28 cellular contexts compared by ENCODE assay signal in genomic region chr17:74635418-74635817, GRCh38. TPM values are rescaled to one million over a fixed set of nuclear protein-coding genes. Genes with fewer than 3 reads are reported as not detected.
DNase-seq lines count a peak whose midpoint lies in the region; ATAC-seq and TF ChIP-seq lines count a peak whose summit lies in the region.
"Had no signal": no experiment of that assay in that cellular context is flagged by ENCODE, and none has a peak within 500 bp of the region (broad histone marks: within the 10 kb centered on the region; RNA-seq: fewer than 3 reads in every experiment).

No MANE protein-coding gene starts in this region.

- no peaks in the 10 kb centered on the region for H3K79me2 ChIP-seq in GM23338 (replicated peaks; ENCODE audit: insufficient read depth)

- no peak for TF ChIP-seq EP300 in upper lobe of left lung (IDR thresholded peaks at IDR 0.05)

- H3K4me1 ChIP-seq in BLaER1 treated with 17β-estradiol and CSF1 and Interleukin-3, amounts not matched to agents 10 nM and 100 nM = peaks cover 93 to 100% (median 96%) of the 10 kb centered on the region in 10 experiments
- H3K4me1 ChIP-seq in GM23338 (ENCODE audit: insufficient read depth) = peaks cover 22% of the 10 kb centered on the region
- peaks cover 4 to 18% (median 6%) of the 10 kb centered on the region in 4 donors for H3K4me1 ChIP-seq in upper lobe of left lung
- H3K4me1 ChIP-seq: left ventricle myocardium inferior had no signal

- peaks cover 40% of the 10 kb centered on the region for H3K4me1 Mint-ChIP-seq in GM23338

- DNase-seq in GM23338 (ENCODE audit: low spot score) = peak; percentile 55
- peak; percentile 9 for DNase-seq in NCI-H748 treated with DMSO at 0.1 percent for 48 hours (lab: John Stamatoyannopoulos, UW)
- peak; percentile 76 for DNase-seq in left kidney (ENCODE audit: low read depth, low spot score)
- no peak for DNase-seq in amniotic stem cell (lab: John Stamatoyannopoulos, UW)
- DNase-seq in upper lobe of left lung = no peak
- no peak for DNase-seq in effector CD8-positive, alpha-beta T cell (lab: John Stamatoyannopoulos, UW)
- DNase-seq: activated CD4-positive, alpha-beta memory T cell treated with anti-CD3 and anti-CD28 coated beads for 36 hours; activated naive CD4-positive, alpha-beta T cell; amygdala; CD8-positive, alpha-beta memory T cell; DND-41; esophagus squamous epithelium; IMR-90; left ventricle myocardium inferior; MG63; mucosa of descending colon; NCI-H1694; NCI-H69; PC-9; SIG-M5; stimulated activated CD4-positive, alpha-beta T cell treated with anti-CD3 and anti-CD28 coated beads, Interleukin-12 subunit alpha, Interleukin-12 subunit beta, amount 100 ng/mL, for 4 hours; T-cell had no signal

- H3K27me3 Mint-ChIP-seq in GM23338 (ENCODE audit: insufficient read depth, low read depth, poor library complexity) = peaks cover 4% of the 10 kb centered on the region

- no peaks in the 10 kb centered on the region for H3K9me3 ChIP-seq in BLaER1 treated with 17β-estradiol and CSF1 and Interleukin-3, amounts not matched to agents 10 nM and 100 nM (replicated peaks in 1 of 11)
- H3K9me3 ChIP-seq in upper lobe of left lung = no peaks in the 10 kb centered on the region
- H3K9me3 ChIP-seq: esophagus squamous epithelium, left ventricle myocardium inferior, MG63, mucosa of descending colon, neutrophil, suprapubic skin had no signal

- no peaks in the 10 kb centered on the region for H3K9me3 Mint-ChIP-seq in GM23338
- H3K9me3 Mint-ChIP-seq: activated CD4-positive, alpha-beta memory T cell treated with anti-CD3 and anti-CD28 coated beads for 36 hours; CD8-positive, alpha-beta memory T cell; central memory CD8-positive, alpha-beta T cell; T-cell had no signal

- peak overlapping the region; percentile 89 to 96 (median 93) for H3K4me2 ChIP-seq in BLaER1 treated with 17β-estradiol and CSF1 and Interleukin-3, amounts not matched to agents 10 nM and 100 nM
- peak overlapping the region; percentile 29 for H3K4me2 ChIP-seq in GM23338
- H3K4me2 ChIP-seq: PC-9 had no signal

- H3K4me3 Mint-ChIP-seq in GM23338 = 0 out of 3 replicates have a peak overlapping the region, but pooled peaks have one; percentile 12
- H3K4me3 Mint-ChIP-seq: activated CD4-positive, alpha-beta memory T cell treated with anti-CD3 and anti-CD28 coated beads for 36 hours; CD8-positive, alpha-beta memory T cell; central memory CD8-positive, alpha-beta T cell; T-cell had no signal

- H3K9ac ChIP-seq in BLaER1 treated with 17β-estradiol and CSF1 and Interleukin-3, amounts not matched to agents 10 nM and 100 nM = peak overlapping the region in 10 of 11 experiments; percentile 3 to 90 (median 52); a peak in 14 of 22 replicates

- 23 to 64% methylated on average over 5 to 13 of the region's 13 CpGs for WGBS in upper lobe of left lung, 2 donors

- H3K27ac Mint-ChIP-seq in GM23338 = no peak overlapping the region
- H3K27ac Mint-ChIP-seq: activated CD4-positive, alpha-beta memory T cell treated with anti-CD3 and anti-CD28 coated beads for 36 hours; CD8-positive, alpha-beta memory T cell; T-cell had no signal

- H3F3A ChIP-seq in GM23338 (replicated peaks; ENCODE audit: low read depth) = no peaks in the 10 kb centered on the region; the same call in 1 of the 2 replicates

- no peaks in the 10 kb centered on the region for H3K9me2 ChIP-seq in GM23338 (ENCODE audit: insufficient read depth)

- H3K4me3 ChIP-seq in BLaER1 treated with 17β-estradiol and CSF1 and Interleukin-3, amounts not matched to agents 10 nM and 100 nM = peak overlapping the region in 3 of 10 experiments; percentile 40 to 56 (median 49); a peak in 6 of 20 replicates
- H3K4me3 ChIP-seq in GM23338 (no peak overlapping the region), upper lobe of left lung (no peak overlapping the region)
- H3K4me3 ChIP-seq: esophagus squamous epithelium, left ventricle myocardium inferior, MG63, mucosa of descending colon, PC-9, suprapubic skin had no signal

- no peaks in the 10 kb centered on the region; a peak in 1 of 22 replicates for H4K20me1 ChIP-seq in BLaER1 treated with 17β-estradiol and CSF1 and Interleukin-3, amounts not matched to agents 10 nM and 100 nM
- H4K20me1 ChIP-seq in GM23338 (replicated peaks; ENCODE audit: insufficient read depth) = no peaks in the 10 kb centered on the region

- H3K36me3 Mint-ChIP-seq in GM23338 (ENCODE audit: low read depth) = no peaks in the 10 kb centered on the region
- H3K36me3 Mint-ChIP-seq: activated CD4-positive, alpha-beta memory T cell treated with anti-CD3 and anti-CD28 coated beads for 36 hours; CD8-positive, alpha-beta memory T cell; T-cell had no signal

- ATAC-seq in GM23338 (peak; percentile 64), GM19328 (IDR thresholded peaks at IDR 0.05; ENCODE audit: unreplicated experiment) (no peak), upper lobe of left lung (ENCODE audit: low FRiP score in 2 of 2) (no peak)
- ATAC-seq: mucosa of descending colon, T-cell had no signal

- no peak for TF ChIP-seq POLR2A in upper lobe of left lung (IDR thresholded peaks at IDR 0.05)

- TF ChIP-seq CTCF in GM23338 (conservative IDR thresholded peaks at IDR 0.05; ENCODE audit: low read depth in 2 of 2) (no peak), upper lobe of left lung (IDR thresholded peaks at IDR 0.05) (no peak)

- peaks cover 0 to 31% (median 0%) of the 10 kb centered on the region in 11 experiments; a peak in 5 of 22 replicates for H3K36me3 ChIP-seq in BLaER1 treated with 17β-estradiol and CSF1 and Interleukin-3, amounts not matched to agents 10 nM and 100 nM
- no peaks in the 10 kb centered on the region for H3K36me3 ChIP-seq in GM23338 (ENCODE audit: insufficient read depth)
- H3K36me3 ChIP-seq in upper lobe of left lung = no peaks in the 10 kb centered on the region
- H3K36me3 ChIP-seq: esophagus squamous epithelium, left ventricle myocardium inferior, MG63, neutrophil, suprapubic skin had no signal

- H2AFZ ChIP-seq in GM23338 = peak overlapping the region; percentile 81
- H2AFZ ChIP-seq: PC-9 had no signal

- peak overlapping the region; percentile 5 to 99 (median 88); a peak in 18 of 22 replicates for H3K27ac ChIP-seq in BLaER1 treated with 17β-estradiol and CSF1 and Interleukin-3, amounts not matched to agents 10 nM and 100 nM
- no peak overlapping the region for H3K27ac ChIP-seq in GM23338 (ENCODE audit: low read depth)
- H3K27ac ChIP-seq in upper lobe of left lung = no peak overlapping the region
- H3K27ac ChIP-seq: esophagus squamous epithelium, left ventricle myocardium inferior, neutrophil, PC-9, suprapubic skin, VCaP had no signal

- peaks cover 0 to 14% (median 0%) of the 10 kb centered on the region in 11 experiments; a peak in 6 of 22 replicates for H3K27me3 ChIP-seq in BLaER1 treated with 17β-estradiol and CSF1 and Interleukin-3, amounts not matched to agents 10 nM and 100 nM
- H3K27me3 ChIP-seq in GM23338 (ENCODE audit: insufficient read depth) = no peaks in the 10 kb centered on the region
- no peaks in the 10 kb centered on the region for H3K27me3 ChIP-seq in upper lobe of left lung
- H3K27me3 ChIP-seq: MG63 had no signal

TF ChIP-seq in GM23338, 12 proteins besides CTCF, POLR2A, EP300 and RAD21 (continues in another document):
- TF ChIP-seq REST (IDR thresholded peaks at IDR 0.05; ENCODE audit: unreplicated experiment) = no peak

RNA-seq across cellular contexts. Expression of gene CD300E, which starts 11.9 kb away (rescaled TPM):
- not detected in 2 replicates for total RNA-seq in GM23338 (2014; rRNA removed; shearing (Covaris generic))
- not detected in 2 replicates for polyA plus RNA-seq in GM23338 (2016; fragmentation: Nextera tagmentation; extraction: Ambion mirVana)
- total RNA-seq in upper lobe of left lung = 10 to 100 TPM in 2 of 6 donors, 1 to 10 TPM in 4; 3.6 to 15.6 (median 6.7) TPM
- total RNA-seq: activated CD4-positive, alpha-beta memory T cell treated with anti-CD3 and anti-CD28 coated beads for 36 hours; CD8-positive, alpha-beta memory T cell; IMR-90; PC-9 had no signal
- polyA plus RNA-seq: CD8-positive, alpha-beta memory T cell; IMR-90 had no signal

RNA-seq across cellular contexts. Expression of gene CD300LD, which starts 43.3 kb away (rescaled TPM):
- total RNA-seq in GM23338 (2014; rRNA removed; shearing (Covaris generic)) = not detected in 2 replicates
- polyA plus RNA-seq in GM23338 (2016; fragmentation: Nextera tagmentation; extraction: Ambion mirVana) = not detected in 2 replicates
- not detected for total RNA-seq in upper lobe of left lung
- total RNA-seq: activated CD4-positive, alpha-beta memory T cell treated with anti-CD3 and anti-CD28 coated beads for 36 hours; CD8-positive, alpha-beta memory T cell; esophagus squamous epithelium; IMR-90; left ventricle myocardium inferior; mucosa of descending colon; PC-9; suprapubic skin had no signal
- polyA plus RNA-seq: CD8-positive, alpha-beta memory T cell; IMR-90 had no signal

Comparison
In these comparisons a context has a peak if more than half of its experiments do, and no peak if none do; other contexts are left out.
1. H3K27ac ChIP-seq: peak in BLaER1 treated with 17β-estradiol and CSF1 and Interleukin-3, amounts not matched to agents 10 nM and 100 nM (11 of 11); none in GM23338 (single experiment) and upper lobe of left lung (0 of 4).
2. DNase-seq: peak in GM23338 (single experiment), NCI-H748 treated with DMSO at 0.1 percent for 48 hours (single experiment) and left kidney (single experiment); none in amniotic stem cell (single experiment), upper lobe of left lung (0 of 2) and effector CD8-positive, alpha-beta T cell (single experiment).